9 cellular contexts compared by ENCODE assay signal in genomic region chr10:115795964-115796363, GRCh38.
"Had no signal": no experiment of that assay in that cellular context is flagged by ENCODE, and none has a peak within 500 bp of the region (broad histone marks: within the 10 kb centered on the region; RNA-seq: fewer than 3 reads in every experiment).

No MANE protein-coding gene starts in this region.

- H3K27ac ChIP-seq: GM23248 had no signal

- H3K9ac ChIP-seq: GM23248 had no signal

- H3K4me3 ChIP-seq: GM23248, K562 had no signal

- DNase-seq: GM23248, GOT3, H9, HCEC 1CT, IMR-90, KG1 had no signal

- FAIRE-seq: H54, HTR-8/SVneo, K562 had no signal

- H2AFZ ChIP-seq: GM23248 had no signal

- H3K4me3 Mint-ChIP-seq: H9 had no signal

- ATAC-seq: K562 had no signal
